ENCODE assay signal across 8 cellular contexts in genomic region chr3:184284696-184285095, GRCh38. TPM values are rescaled to one million over a fixed set of nuclear protein-coding genes. Genes with fewer than 3 reads are reported as not detected.
DNase-seq lines count a peak whose midpoint lies in the region; ATAC-seq and TF ChIP-seq lines count a peak whose summit lies in the region.

No MANE protein-coding gene starts in this region.

- intact Hi-C loops in heart right ventricle (cut with DNase I), result loop anchor here in 5 of 10 donors (5.0 to 10.0 kb wide), 2 partner anchors 387 to 390 kb away; no protein-coding TSS in a partner anchor
- intact Hi-C loops in uterus (cut with DNase I; ENCODE audit: low total_unique reads), result no loop called here

- H3K79me2 ChIP-seq in smooth muscle cell (ENCODE audit: low read depth), result no peaks in the 10 kb centered on the region

- TF ChIP-seq CTCF in GM13977 (IDR thresholded peaks at IDR 0.05; ENCODE audit: extremely low read depth, insufficient read depth, missing control alignments) (peak; percentile 35), heart right ventricle (IDR thresholded peaks at IDR 0.05) (peak in 6 of 9 donors; percentile 29 to 56 (median 44)), smooth muscle cell (IDR thresholded peaks at IDR 0.05; ENCODE audit: borderline replicate concordance, insufficient read depth, poor library complexity, severe bottlenecking) (peak; percentile 18), uterus (IDR thresholded peaks at IDR 0.05) (no peak)

- H3K4me2 ChIP-seq in smooth muscle cell, result no peak overlapping the region

- H4K20me1 ChIP-seq in smooth muscle cell (ENCODE audit: low read depth), result no peaks in the 10 kb centered on the region

- H3K4me1 ChIP-seq in heart right ventricle (peaks cover 0 to 8% (median 0%) of the 10 kb centered on the region in 9 donors), smooth muscle cell (ENCODE audit: low read depth) (no peaks in the 10 kb centered on the region), uterus (no peaks in the 10 kb centered on the region)

- H3K36me3 ChIP-seq in heart right ventricle (no peaks in the 10 kb centered on the region), smooth muscle cell (ENCODE audit: low read depth) (no peaks in the 10 kb centered on the region), uterus (no peaks in the 10 kb centered on the region)

- no peak overlapping the region for H3K27ac ChIP-seq in heart right ventricle
- no peak overlapping the region for H3K27ac ChIP-seq in smooth muscle cell (ENCODE audit: low read depth)
- no peak overlapping the region for H3K27ac ChIP-seq in uterus

- no peak overlapping the region for H2AFZ ChIP-seq in smooth muscle cell (ENCODE audit: low read depth)

- peaks cover 0 to 23% (median 6%) of the 10 kb centered on the region in 7 donors for H3K27me3 ChIP-seq in heart right ventricle
- peaks cover 13% of the 10 kb centered on the region for H3K27me3 ChIP-seq in smooth muscle cell (ENCODE audit: low read depth)
- H3K27me3 ChIP-seq in uterus, result peaks cover 0 to 4% of the 10 kb centered on the region in 2 donors

- H3K9ac ChIP-seq in smooth muscle cell (ENCODE audit: low read depth), result no peak overlapping the region

- H3K4me3 ChIP-seq in heart right ventricle (no peak overlapping the region), smooth muscle cell (no peak overlapping the region), uterus (no peak overlapping the region)

- no peak for TF ChIP-seq POLR2A in uterus (IDR thresholded peaks at IDR 0.05)

- DNase-seq in AG08396 (ENCODE audit: low spot score) (peak; percentile 89), GM13977 (ENCODE audit: low spot score) (peak; percentile 49), NCI-H2227 treated with DMSO at 0.1 percent for 48 hours (lab: John Stamatoyannopoulos, UW) (peak; percentile 93), heart right ventricle (peak in 1 of 2 donors; percentile 70), smooth muscle cell (lab: John Stamatoyannopoulos, UW; ENCODE audit: unreplicated experiment) (no peak), uterus (no peak)
- DNase-seq in activated T-cell treated with anti-CD3 and anti-CD28 coated beads, Interleukin-2, amount 50 U/mL, for 48 hours, result peak; percentile 36 to 44
- no peak for DNase-seq in central memory CD4-positive, alpha-beta T cell

- in situ Hi-C loops in GM13977 (cut with MboI; ENCODE audit: low pct_unique_long_range_greater_than_20kb, low sequenced_read_pairs, unreplicated experiment), result no loop called here

- ATAC-seq in heart right ventricle, result peak; percentile 75 to 87 (median 82)

- H3K9me3 ChIP-seq in heart right ventricle (no peaks in the 10 kb centered on the region), smooth muscle cell (replicated peaks; ENCODE audit: low read depth) (no peaks in the 10 kb centered on the region), uterus (no peaks in the 10 kb centered on the region)

- WGBS in heart right ventricle, 2 donors, result 20 to 27% methylated on average over 4 of the region's 4 CpGs
- 15% methylated on average over 4 of the region's 4 CpGs for WGBS in smooth muscle cell (ENCODE audit: low lambda C conversion rate)

- no peaks in the 10 kb centered on the region for H3F3A ChIP-seq in smooth muscle cell (ENCODE audit: low read depth)

RNA-seq across cellular contexts. Expression of gene ECE2, which starts 8.9 kb away (rescaled TPM):
- total RNA-seq in heart right ventricle (under 1 TPM in 2 of 10 donors, not detected in 8; 0.20 to 0.28 TPM), smooth muscle cell (not detected in 2 replicates), uterus (not detected)
- polyA plus RNA-seq in heart right ventricle (not detected), smooth muscle cell (not detected in 2 replicates)

RNA-seq across cellular contexts. Expression of gene PSMD2, which starts 14.3 kb away (rescaled TPM):
- total RNA-seq in heart right ventricle (100 to 1,000 TPM; 210 to 254 (median 231) TPM), smooth muscle cell (303 and 315 TPM in 2 replicates), uterus (100 to 1,000 TPM; 117 to 275 (median 147) TPM)
- polyA plus RNA-seq in heart right ventricle (100 to 1,000 TPM in 1 of 2 donors, 10 to 100 TPM in 1; 49.0 to 288 TPM), smooth muscle cell (356 and 400 TPM in 2 replicates)

RNA-seq across cellular contexts. Expression of gene CAMK2N2, which starts 23.3 kb away (rescaled TPM):
- total RNA-seq in heart right ventricle, result under 1 TPM in 3 of 10 donors, not detected in 7; 0.20 to 0.30 (median 0.25) TPM
- under 1 TPM in 1 of 2 donors, not detected in 1; 0.12 TPM for polyA plus RNA-seq in heart right ventricle
- not detected in 2 replicates for total RNA-seq in smooth muscle cell
- polyA plus RNA-seq in smooth muscle cell, result 0.18 TPM in 1 of 2 replicates, not detected in the other
- not detected for total RNA-seq in uterus

RNA-seq across cellular contexts. Expression of gene EIF4G1, which starts 29.7 kb away (rescaled TPM):
- total RNA-seq in heart right ventricle (100 to 1,000 TPM; 203 to 316 (median 209) TPM), smooth muscle cell (148 and 198 TPM in 2 replicates), uterus (100 to 1,000 TPM; 133 to 269 (median 170) TPM)
- polyA plus RNA-seq in heart right ventricle (100 to 1,000 TPM; 142 to 277 TPM), smooth muscle cell (171 and 213 TPM in 2 replicates)

RNA-seq across cellular contexts. Expression of gene EEF1AKMT4, which starts 35.2 kb away (rescaled TPM):
- total RNA-seq in heart right ventricle (1 to 10 TPM in 7 of 10 donors, under 1 TPM in 3; 0.49 to 2.3 (median 1.1) TPM), smooth muscle cell (4.1 and 4.7 TPM in 2 replicates), uterus (1 to 10 TPM in 3 of 4 donors, under 1 TPM in 1; 0.51 to 4.7 (median 2.2) TPM)
- polyA plus RNA-seq in heart right ventricle (10 to 100 TPM in 1 of 2 donors, under 1 TPM in 1; 0.95 to 19.4 TPM), smooth muscle cell (5.8 and 9.1 TPM in 2 replicates)

Comparison
In these comparisons a context has a peak if more than half of its experiments do, and no peak if none do; other contexts are left out.
1. DNase-seq: peak in AG08396 (single experiment), GM13977 (single experiment), NCI-H2227 treated with DMSO at 0.1 percent for 48 hours (single experiment) and activated T-cell treated with anti-CD3 and anti-CD28 coated beads, Interleukin-2, amount 50 U/mL, for 48 hours (2 of 2); none in smooth muscle cell (single experiment), uterus (0 of 2) and central memory CD4-positive, alpha-beta T cell (single experiment).
2. CTCF ChIP-seq: peak in GM13977 (single experiment), heart right ventricle (6 of 9) and smooth muscle cell (single experiment); none in uterus (0 of 4).